In genomic region chr6:83603560-83603959, GRCh38 we compare ENCODE assay signal across 26 cellular contexts.
"Had no signal": no experiment of that assay in that cellular context is flagged by ENCODE, and none has a peak within 500 bp of the region (broad histone marks: within the 10 kb centered on the region; RNA-seq: fewer than 3 reads in every experiment).

No MANE protein-coding gene starts in this region.

- H3K4me3 ChIP-seq: pancreas, psoas muscle, right lobe of liver, sigmoid colon, stomach, thoracic aorta, thyroid gland, transverse colon, upper lobe of right lung, uterus had no signal

- H3K27ac ChIP-seq: neutrophil, pancreas, psoas muscle, right lobe of liver, sigmoid colon, stomach, thoracic aorta, thyroid gland, transverse colon, upper lobe of right lung, uterus had no signal

- H3K27ac Mint-ChIP-seq: naive thymus-derived CD4-positive, alpha-beta T cell; natural killer cell; nephron; stimulated activated effector memory CD8-positive, alpha-beta T cell treated with anti-CD3 and anti-CD28 coated beads, Interleukin-12 subunit alpha, Interleukin-12 subunit beta, amount 100 ng/mL, for 72 hours; stimulated activated naive B cell treated with anti-CD40 and anti-IgM and Interleukin-4, amounts not matched to agents 10 μg/mL and 1 μg/mL and 100 μg/mL, for 72 hours; stimulated activated naive CD8-positive, alpha-beta T cell treated with anti-CD3 and anti-CD28 coated beads, Interleukin-15, Interleukin-2, amounts not matched to agents 100 ng/mL and 50 ng/mL, for 24 hours; type B pancreatic cell had no signal

- H3K27me3 ChIP-seq: neutrophil, pancreas, right lobe of liver, sigmoid colon, stomach, thyroid gland, transverse colon, upper lobe of right lung, uterus had no signal

- H3K36me3 Mint-ChIP-seq: naive thymus-derived CD4-positive, alpha-beta T cell; natural killer cell; stimulated activated effector memory CD8-positive, alpha-beta T cell treated with anti-CD3 and anti-CD28 coated beads, Interleukin-12 subunit alpha, Interleukin-12 subunit beta, amount 100 ng/mL, for 72 hours; stimulated activated naive B cell treated with anti-CD40 and anti-IgM and Interleukin-4, amounts not matched to agents 10 μg/mL and 1 μg/mL and 100 μg/mL, for 72 hours; type B pancreatic cell had no signal

- DNase-seq: naive thymus-derived CD4-positive, alpha-beta T cell; natural killer cell; nucleus accumbens; pancreas; psoas muscle; right cardiac atrium; right lobe of liver; sigmoid colon; small intestine; stimulated activated CD4-positive, alpha-beta T cell treated with anti-CD3 and anti-CD28 coated beads, Interleukin-15, amount 100 ng/mL, for 24 hours; stimulated activated CD4-positive, alpha-beta T cell treated with anti-CD3 and anti-CD28 coated beads, Interleukin-2, amount 100 ng/mL, for 24 hours; stimulated activated CD4-positive, alpha-beta T cell treated with anti-CD3 and anti-CD28 coated beads, Interleukin-2, amount 100 ng/mL, for 48 hours; stimulated activated CD4-positive, alpha-beta T cell treated with anti-CD3 and anti-CD28 coated beads, Interleukin-4, amount 100 ng/mL, for 24 hours; stimulated activated naive B cell treated with anti-CD40 and anti-IgM and Interleukin-4, amounts not matched to agents 10 μg/mL and 1 μg/mL and 100 μg/mL, for 72 hours; stimulated activated naive CD4-positive, alpha-beta T cell treated with Interleukin-2 at 50 U/mL for 16 hours; stomach; thyroid gland; transverse colon; upper lobe of right lung; uterus had no signal

- H3K27me3 Mint-ChIP-seq: naive thymus-derived CD4-positive, alpha-beta T cell; stimulated activated naive B cell treated with anti-CD40 and anti-IgM and Interleukin-4, amounts not matched to agents 10 μg/mL and 1 μg/mL and 100 μg/mL, for 72 hours; type B pancreatic cell had no signal

- FAIRE-seq: pancreas had no signal

- H3K9me3 Mint-ChIP-seq: naive thymus-derived CD4-positive, alpha-beta T cell; natural killer cell; nephron; stimulated activated effector memory CD8-positive, alpha-beta T cell treated with anti-CD3 and anti-CD28 coated beads, Interleukin-12 subunit alpha, Interleukin-12 subunit beta, amount 100 ng/mL, for 72 hours; stimulated activated naive B cell treated with anti-CD40 and anti-IgM and Interleukin-4, amounts not matched to agents 10 μg/mL and 1 μg/mL and 100 μg/mL, for 72 hours; stimulated activated naive CD8-positive, alpha-beta T cell treated with anti-CD3 and anti-CD28 coated beads, Interleukin-15, Interleukin-2, amounts not matched to agents 100 ng/mL and 50 ng/mL, for 24 hours; type B pancreatic cell had no signal

- H3K4me1 Mint-ChIP-seq: naive thymus-derived CD4-positive, alpha-beta T cell; natural killer cell; stimulated activated effector memory CD8-positive, alpha-beta T cell treated with anti-CD3 and anti-CD28 coated beads, Interleukin-12 subunit alpha, Interleukin-12 subunit beta, amount 100 ng/mL, for 72 hours; stimulated activated naive B cell treated with anti-CD40 and anti-IgM and Interleukin-4, amounts not matched to agents 10 μg/mL and 1 μg/mL and 100 μg/mL, for 72 hours had no signal

- H3K36me3 ChIP-seq: neutrophil, pancreas, right lobe of liver, sigmoid colon, stomach, thoracic aorta, thyroid gland, transverse colon, upper lobe of right lung, uterus had no signal

- H3K4me3 Mint-ChIP-seq: naive thymus-derived CD4-positive, alpha-beta T cell; natural killer cell; nephron; stimulated activated effector memory CD8-positive, alpha-beta T cell treated with anti-CD3 and anti-CD28 coated beads, Interleukin-12 subunit alpha, Interleukin-12 subunit beta, amount 100 ng/mL, for 72 hours; stimulated activated naive B cell treated with anti-CD40 and anti-IgM and Interleukin-4, amounts not matched to agents 10 μg/mL and 1 μg/mL and 100 μg/mL, for 72 hours; stimulated activated naive CD8-positive, alpha-beta T cell treated with anti-CD3 and anti-CD28 coated beads, Interleukin-15, Interleukin-2, amounts not matched to agents 100 ng/mL and 50 ng/mL, for 24 hours; type B pancreatic cell had no signal

- H3K4me1 ChIP-seq: pancreas, psoas muscle, right lobe of liver, sigmoid colon, stomach, thyroid gland, transverse colon, upper lobe of right lung, uterus had no signal

- H3K9me3 ChIP-seq: neutrophil, pancreas, psoas muscle, right lobe of liver, sigmoid colon, stomach, thoracic aorta, thyroid gland, transverse colon, upper lobe of right lung, uterus had no signal
